In genomic region chr15:85708402-85708932, GRCh38 we compare ENCODE assay signal across 8 cellular contexts.
DNase-seq lines count a peak whose midpoint lies in the region; ATAC-seq and TF ChIP-seq lines count a peak whose summit lies in the region.

No MANE protein-coding gene starts in this region.

- no peak for DNase-seq in GM12864 (ENCODE audit: low read depth)
- DNase-seq in activated T-helper 1 cell treated with anti-CD3 and anti-CD28 coated beads, Interleukin-12 subunit alpha, Interleukin-12 subunit beta, Interleukin-2, Interleukin-4 antibody, amounts not matched to agents 30 ng/mL and 10 ng/mL and 1 ng/mL, durations not matched to agents 14 hours and 24 hours and 36 hours (ENCODE audit: low spot score), result no peak
- no peak for DNase-seq in left cardiac atrium
- no peak for DNase-seq in gastrocnemius medialis
- DNase-seq in H7, result no peak
- no peak for DNase-seq in GM23248

- H3K27ac ChIP-seq in gastrocnemius medialis (peak overlapping the region; percentile 82 to 86 (median 84)), GM23248 (no peak overlapping the region)

- intact Hi-C loops in activated T-helper 1 cell treated with anti-CD3 and anti-CD28 coated beads, Interleukin-12 subunit alpha, Interleukin-12 subunit beta, Interleukin-2, Interleukin-4 antibody, amounts not matched to agents 30 ng/mL and 10 ng/mL and 1 ng/mL, durations not matched to agents 14 hours and 24 hours and 36 hours (cut with micrococcal nuclease), result loop anchor here (5.0 kb wide), 2 partner anchors 296 to 391 kb away; no protein-coding TSS in a partner anchor
- intact Hi-C loops in left cardiac atrium (cut with DNase I), result no loop called here
- intact Hi-C loops in gastrocnemius medialis (cut with DNase I; ENCODE audit: low total_unique reads), result loop anchor here (5.0 kb wide), 1 partner anchor 221 kb away; no protein-coding TSS in a partner anchor

- H3K9me2 ChIP-seq in GM23248 (ENCODE audit: insufficient read depth), result no peaks in the 10 kb centered on the region

- H3K9me3 Mint-ChIP-seq in activated T-helper 1 cell treated with anti-CD3 and anti-CD28 coated beads, Interleukin-12 subunit alpha, Interleukin-12 subunit beta, Interleukin-2, Interleukin-4 antibody, amounts not matched to agents 30 ng/mL and 10 ng/mL and 1 ng/mL, durations not matched to agents 14 hours and 24 hours and 36 hours, result no peaks in the 10 kb centered on the region

- H3K4me1 ChIP-seq in gastrocnemius medialis, result peaks cover 55 to 56% of the 10 kb centered on the region in 2 donors
- peaks cover 50% of the 10 kb centered on the region for H3K4me1 ChIP-seq in GM23248 (ENCODE audit: insufficient read depth)

- peak; percentile 29 to 44 for ATAC-seq in left cardiac atrium
- peak in 1 of 2 donors; percentile 40 for ATAC-seq in gastrocnemius medialis
- no peak for ATAC-seq in HG03135 (IDR thresholded peaks at IDR 0.05; ENCODE audit: unreplicated experiment)
- ATAC-seq in HG03097 (IDR thresholded peaks at IDR 0.05; ENCODE audit: low FRiP score, unreplicated experiment), result no peak

- peak overlapping the region; percentile 65 for H3K27ac Mint-ChIP-seq in activated T-helper 1 cell treated with anti-CD3 and anti-CD28 coated beads, Interleukin-12 subunit alpha, Interleukin-12 subunit beta, Interleukin-2, Interleukin-4 antibody, amounts not matched to agents 30 ng/mL and 10 ng/mL and 1 ng/mL, durations not matched to agents 14 hours and 24 hours and 36 hours

- WGBS in GM23248 (ENCODE audit: low coverage in 1 of 2, low lambda C conversion rate in 2 of 2, missing lambda C conversion rate in 2 of 2), 2 experiments, result 55 to 56% methylated on average over 6 of the region's 6 CpGs

- peaks cover 27% of the 10 kb centered on the region; the same call in 1 of the 2 replicates for H3K79me2 ChIP-seq in GM23248 (ENCODE audit: insufficient read depth)

- H3K4me1 Mint-ChIP-seq in activated T-helper 1 cell treated with anti-CD3 and anti-CD28 coated beads, Interleukin-12 subunit alpha, Interleukin-12 subunit beta, Interleukin-2, Interleukin-4 antibody, amounts not matched to agents 30 ng/mL and 10 ng/mL and 1 ng/mL, durations not matched to agents 14 hours and 24 hours and 36 hours (ENCODE audit: low read depth), result peaks cover 87% of the 10 kb centered on the region

- no peaks in the 10 kb centered on the region for H3K27me3 Mint-ChIP-seq in activated T-helper 1 cell treated with anti-CD3 and anti-CD28 coated beads, Interleukin-12 subunit alpha, Interleukin-12 subunit beta, Interleukin-2, Interleukin-4 antibody, amounts not matched to agents 30 ng/mL and 10 ng/mL and 1 ng/mL, durations not matched to agents 14 hours and 24 hours and 36 hours (ENCODE audit: insufficient read depth)

- TF ChIP-seq POLR2A in gastrocnemius medialis (IDR thresholded peaks at IDR 0.05), result no peak

- no peak overlapping the region for H3K9ac ChIP-seq in GM23248

- in situ Hi-C loops in gastrocnemius medialis (cut with MboI; ENCODE audit: low sequenced_read_pairs in 4 of 4), result loop anchor here in 3 of 4 donors (10.0 to 25.0 kb wide), 3 partner anchors 94 to 221 kb away; no protein-coding TSS in a partner anchor
- in situ Hi-C loops in GM23248 (cut with MboI), result no loop called here

- H3K36me3 ChIP-seq in gastrocnemius medialis (peaks cover 0 to 41% of the 10 kb centered on the region in 2 donors), H7 (replicated peaks; ENCODE audit: control insufficient read depth, insufficient read depth, low read length) (no peaks in the 10 kb centered on the region; the same call in 1 of the 2 replicates), GM23248 (ENCODE audit: low read depth) (peaks cover 7% of the 10 kb centered on the region; the same call in 1 of the 2 replicates)

- H3F3A ChIP-seq in GM23248 (ENCODE audit: insufficient read depth), result peaks cover 37% of the 10 kb centered on the region

- TF ChIP-seq CTCF in GM12864 (IDR thresholded peaks at IDR 0.05; ENCODE audit: low read depth, low read length, missing control alignments) (no peak), gastrocnemius medialis (IDR thresholded peaks at IDR 0.05 in 4 of 5, conservative IDR thresholded peaks at IDR 0.05 in 1 of 5) (no peak)

- peak overlapping the region; percentile 23 for H3K4me3 Mint-ChIP-seq in activated T-helper 1 cell treated with anti-CD3 and anti-CD28 coated beads, Interleukin-12 subunit alpha, Interleukin-12 subunit beta, Interleukin-2, Interleukin-4 antibody, amounts not matched to agents 30 ng/mL and 10 ng/mL and 1 ng/mL, durations not matched to agents 14 hours and 24 hours and 36 hours

- H3K4me2 ChIP-seq in GM23248 (ENCODE audit: unreplicated experiment), result no peak overlapping the region

- peak overlapping the region; percentile 49 for H3K4me3 ChIP-seq in GM12864 (ENCODE audit: low read depth, low read length)
- peak overlapping the region; percentile 24 to 40 (median 29) for H3K4me3 ChIP-seq in gastrocnemius medialis
- H3K4me3 ChIP-seq in H7 (ENCODE audit: insufficient read depth, low read depth, low read length), result no peak overlapping the region
- no peak overlapping the region for H3K4me3 ChIP-seq in GM23248

- H3K27me3 ChIP-seq in gastrocnemius medialis (no peaks in the 10 kb centered on the region), H7 (ENCODE audit: control insufficient read depth, insufficient read depth, low read length) (no peaks in the 10 kb centered on the region), GM23248 (replicated peaks; ENCODE audit: insufficient read depth) (no peaks in the 10 kb centered on the region)

- H4K20me1 ChIP-seq in GM23248 (ENCODE audit: insufficient read depth), result no peaks in the 10 kb centered on the region

- H3K9me3 ChIP-seq in gastrocnemius medialis (no peaks in the 10 kb centered on the region), GM23248 (ENCODE audit: low read depth) (no peaks in the 10 kb centered on the region)

- peaks cover 41% of the 10 kb centered on the region for H3K36me3 Mint-ChIP-seq in activated T-helper 1 cell treated with anti-CD3 and anti-CD28 coated beads, Interleukin-12 subunit alpha, Interleukin-12 subunit beta, Interleukin-2, Interleukin-4 antibody, amounts not matched to agents 30 ng/mL and 10 ng/mL and 1 ng/mL, durations not matched to agents 14 hours and 24 hours and 36 hours (ENCODE audit: low read depth)

- no peak overlapping the region for H2AFZ ChIP-seq in GM23248

Comparison
In these comparisons a context has a peak if more than half of its experiments do, and no peak if none do; other contexts are left out.
1. H3K4me3 ChIP-seq: peak in GM12864 (single experiment) and gastrocnemius medialis (4 of 4); none in H7 (single experiment) and GM23248 (single experiment).
2. ATAC-seq: peak in left cardiac atrium (2 of 2); none in HG03135 (single experiment) and HG03097 (single experiment).
3. intact Hi-C loops: an anchor here in activated T-helper 1 cell treated with anti-CD3 and anti-CD28 coated beads, Interleukin-12 subunit alpha, Interleukin-12 subunit beta, Interleukin-2, Interleukin-4 antibody, amounts not matched to agents 30 ng/mL and 10 ng/mL and 1 ng/mL, durations not matched to agents 14 hours and 24 hours and 36 hours (5.0 kb wide) and gastrocnemius medialis (5.0 kb wide); none called in left cardiac atrium.